In genomic region chr10:71284544-71285179, GRCh38 we compare ENCODE assay signal across 16 cellular contexts.
"Had no signal": no experiment of that assay in that cellular context is flagged by ENCODE, and none has a peak within 500 bp of the region (broad histone marks: within the 10 kb centered on the region; RNA-seq: fewer than 3 reads in every experiment).

No MANE protein-coding gene starts in this region.

- H3K27ac Mint-ChIP-seq: activated CD4-positive, alpha-beta memory T cell treated with anti-CD3 and anti-CD28 coated beads, Interleukin-2, amount 10 ng/mL, durations not matched to agents 7 days and 5 days; activated naive CD4-positive, alpha-beta T cell treated with anti-CD3 and anti-CD28 coated beads for 36 hours; stimulated activated effector memory CD8-positive, alpha-beta T cell treated with anti-CD3 and anti-CD28 coated beads, Interleukin-12 subunit alpha, Interleukin-12 subunit beta, amount 100 ng/mL, for 72 hours; T-cell had no signal

- H3K36me3 Mint-ChIP-seq: naive B cell; stimulated activated effector memory CD8-positive, alpha-beta T cell treated with anti-CD3 and anti-CD28 coated beads, Interleukin-12 subunit alpha, Interleukin-12 subunit beta, amount 100 ng/mL, for 72 hours; T-cell had no signal

- H3K4me1 Mint-ChIP-seq: activated CD4-positive, alpha-beta memory T cell treated with anti-CD3 and anti-CD28 coated beads, Interleukin-2, amount 10 ng/mL, durations not matched to agents 7 days and 5 days; stimulated activated effector memory CD8-positive, alpha-beta T cell treated with anti-CD3 and anti-CD28 coated beads, Interleukin-12 subunit alpha, Interleukin-12 subunit beta, amount 100 ng/mL, for 72 hours; T-cell had no signal

- H3K27me3 ChIP-seq: body of pancreas, colonic mucosa, gastrocnemius medialis, heart left ventricle, neutrophil, sigmoid colon had no signal

- H3K9me3 ChIP-seq: body of pancreas, colonic mucosa, gastrocnemius medialis, heart left ventricle, mucosa of descending colon, neutrophil, sigmoid colon had no signal

- H3K9me3 Mint-ChIP-seq: activated CD4-positive, alpha-beta memory T cell treated with anti-CD3 and anti-CD28 coated beads, Interleukin-2, amount 10 ng/mL, durations not matched to agents 7 days and 5 days; activated naive CD4-positive, alpha-beta T cell treated with anti-CD3 and anti-CD28 coated beads for 36 hours; activated T-cell treated with anti-CD3 and anti-CD28 coated beads, Interleukin-2, amount 50 U/mL, for 4 hours; naive B cell; stimulated activated effector memory CD8-positive, alpha-beta T cell treated with anti-CD3 and anti-CD28 coated beads, Interleukin-12 subunit alpha, Interleukin-12 subunit beta, amount 100 ng/mL, for 72 hours; T-cell had no signal

- H3K27ac ChIP-seq: body of pancreas, colonic mucosa, gastrocnemius medialis, heart left ventricle, neutrophil, sigmoid colon had no signal

- H3K4me3 ChIP-seq: body of pancreas, colonic mucosa, gastrocnemius medialis, heart left ventricle, mucosa of descending colon, sigmoid colon had no signal

- H3K27me3 Mint-ChIP-seq: activated CD4-positive, alpha-beta memory T cell treated with anti-CD3 and anti-CD28 coated beads, Interleukin-2, amount 10 ng/mL, durations not matched to agents 7 days and 5 days had no signal

- H3K36me3 ChIP-seq: colonic mucosa, gastrocnemius medialis, neutrophil, sigmoid colon had no signal

- H3K4me3 Mint-ChIP-seq: activated CD4-positive, alpha-beta memory T cell treated with anti-CD3 and anti-CD28 coated beads, Interleukin-2, amount 10 ng/mL, durations not matched to agents 7 days and 5 days; activated naive CD4-positive, alpha-beta T cell treated with anti-CD3 and anti-CD28 coated beads for 36 hours; activated T-cell treated with anti-CD3 and anti-CD28 coated beads, Interleukin-2, amount 50 U/mL, for 4 hours; naive B cell; stimulated activated effector memory CD8-positive, alpha-beta T cell treated with anti-CD3 and anti-CD28 coated beads, Interleukin-12 subunit alpha, Interleukin-12 subunit beta, amount 100 ng/mL, for 72 hours; T-cell had no signal

- H3K4me1 ChIP-seq: body of pancreas, colonic mucosa, gastrocnemius medialis, sigmoid colon had no signal

- DNase-seq: activated CD4-positive, CD25-positive, alpha-beta regulatory T cell; activated T-cell treated with anti-CD3 and anti-CD28 coated beads, Interleukin-2, amount 50 U/mL, for 4 hours; central memory CD4-positive, alpha-beta T cell; gastrocnemius medialis; sigmoid colon; T-helper 9 cell had no signal
